7 cellular contexts compared by ENCODE assay signal in genomic region chr9:34546834-34547827, GRCh38.
DNase-seq lines count a peak whose midpoint lies in the region; ATAC-seq and TF ChIP-seq lines count a peak whose summit lies in the region.

No MANE protein-coding gene starts in this region.

- DNase-seq in NCI-H1930 (lab: John Stamatoyannopoulos, UW) = peak; percentile 28 to 43
- DNase-seq in activated CD4-positive, alpha-beta T cell treated with anti-CD3 and anti-CD28 coated beads for 4 hours = peak; percentile 24 to 29
- DNase-seq in effector memory CD4-positive, alpha-beta T cell = peak in 2 of 3 donors; percentile 15 to 20
- peak in 1 of 2 donors; percentile 18 for DNase-seq in memory B cell (ENCODE audit: low spot score in 2 of 2)
- DNase-seq in stimulated activated CD8-positive, alpha-beta memory T cell treated with anti-CD3 and anti-CD28 coated beads, Interleukin-7, amount 100 ng/mL, for 24 hours (ENCODE audit: low read depth) = peak; percentile 45

- no peaks in the 10 kb centered on the region for H3K36me3 ChIP-seq in effector memory CD4-positive, alpha-beta T cell (ENCODE audit: control insufficient read depth, insufficient read depth, low read length)

- H3K4me3 ChIP-seq in effector memory CD4-positive, alpha-beta T cell (ENCODE audit: insufficient read depth, low read depth, low read length, poor library complexity, severe bottlenecking) = no peak overlapping the region

- peaks cover 2% of the 10 kb centered on the region for H3K4me1 Mint-ChIP-seq in memory B cell

- no peak overlapping the region for H3K27ac Mint-ChIP-seq in memory B cell

- H3K27me3 Mint-ChIP-seq in memory B cell = peaks cover 18% of the 10 kb centered on the region

- peak; percentile 73 for TF ChIP-seq CTCF in GM12873 (IDR thresholded peaks at IDR 0.05; ENCODE audit: insufficient read depth, low read depth, low read length, missing control alignments)

- ATAC-seq in memory B cell (ENCODE audit: low read depth) (peak; percentile 62), GM19463 (IDR thresholded peaks at IDR 0.05; ENCODE audit: unreplicated experiment) (no peak)

- no peaks in the 10 kb centered on the region for H3K36me3 Mint-ChIP-seq in memory B cell

- H3K4me1 ChIP-seq in effector memory CD4-positive, alpha-beta T cell (ENCODE audit: control insufficient read depth, insufficient read depth, low read length, poor library complexity, severe bottlenecking) = no peaks in the 10 kb centered on the region

- H3K9me3 Mint-ChIP-seq in memory B cell = no peaks in the 10 kb centered on the region

- no peak overlapping the region for H3K27ac ChIP-seq in effector memory CD4-positive, alpha-beta T cell (ENCODE audit: insufficient read depth, low read length, poor library complexity, severe bottlenecking)

- H3K4me3 Mint-ChIP-seq in memory B cell = no peak overlapping the region

- H3K27me3 ChIP-seq in effector memory CD4-positive, alpha-beta T cell (replicated peaks; ENCODE audit: control insufficient read depth, insufficient read depth, low read length, poor library complexity, severe bottlenecking) = no peaks in the 10 kb centered on the region

- H3K9me3 ChIP-seq in effector memory CD4-positive, alpha-beta T cell (ENCODE audit: control insufficient read depth, low read length) = no peaks in the 10 kb centered on the region
